Comparison of ENCODE assay signal across 8 cellular contexts in genomic region chr6:12504325-12504966, GRCh38.
A peak's percentile ranks its signal among the peaks of the same experiment; 100 is the strongest.
DNase-seq lines count a peak whose midpoint lies in the region; ATAC-seq, FAIRE-seq and TF ChIP-seq lines count a peak whose summit lies in the region.

No MANE protein-coding gene starts in this region.

- H3K4me2 ChIP-seq in osteoblast (ENCODE audit: insufficient read depth, low read length): no peak overlapping the region

- DNase-seq in GM12892 (ENCODE audit: insufficient read length) (peak; percentile 10), astrocyte of the spinal cord (ENCODE audit: low read depth, low spot score) (no peak), osteoblast (ENCODE audit: insufficient read length, low spot score, missing footprints) (peak; percentile 39), OCI-M2 (lab: John Stamatoyannopoulos, UW; ENCODE audit: unreplicated experiment) (no peak)
- DNase-seq in activated T-cell treated with anti-CD3 and anti-CD28 coated beads, Interleukin-2, amount 50 U/mL, for 48 hours: no peak

- no peaks in the 10 kb centered on the region for H3K27me3 ChIP-seq in osteoblast (ENCODE audit: insufficient read depth, low read length)

- no peaks in the 10 kb centered on the region for H4K20me1 ChIP-seq in osteoblast (ENCODE audit: insufficient read depth, low read length)

- H3K9me3 ChIP-seq in osteoblast (ENCODE audit: low read depth, low read length): no peaks in the 10 kb centered on the region

- no peak for TF ChIP-seq POLR2A in GM12892 (IDR thresholded peaks at IDR 0.05; ENCODE audit: low read depth, low read length)

- no peak overlapping the region for H2AFZ ChIP-seq in osteoblast (ENCODE audit: low read length)

- peaks cover 4% of the 10 kb centered on the region for H3K4me1 ChIP-seq in osteoblast (ENCODE audit: insufficient read depth, low read length)

- in situ Hi-C loops in astrocyte of the spinal cord (cut with HindIII; ENCODE audit: low sequenced_read_pairs): no loop called here

- H3K4me3 ChIP-seq in astrocyte of the spinal cord (ENCODE audit: low read depth, low read length) (no peak overlapping the region), osteoblast (ENCODE audit: insufficient read depth, low read length) (no peak overlapping the region)

- no peak overlapping the region for H3K27ac ChIP-seq in osteoblast (ENCODE audit: low read depth, low read length)

- peak; percentile 69 for ATAC-seq in HG03439 (IDR thresholded peaks at IDR 0.05; ENCODE audit: unreplicated experiment)
- no peak for ATAC-seq in HG03469 (IDR thresholded peaks at IDR 0.05; ENCODE audit: unreplicated experiment)
- ATAC-seq in HG03095 (IDR thresholded peaks at IDR 0.05; ENCODE audit: unreplicated experiment): no peak

- no peaks in the 10 kb centered on the region for H3K36me3 ChIP-seq in osteoblast (ENCODE audit: insufficient read depth, low read length)

- peak; percentile 46 for TF ChIP-seq CTCF in astrocyte of the spinal cord (IDR thresholded peaks at IDR 0.05; ENCODE audit: low read depth, low read length)
- peak; percentile 56 for TF ChIP-seq CTCF in osteoblast (IDR thresholded peaks at IDR 0.05; ENCODE audit: extremely low read depth, low read depth, low read length)

- peak; percentile 76 for FAIRE-seq in GM12892 (lab: Jason Lieb, UNC)

- no peaks in the 10 kb centered on the region for H3K79me2 ChIP-seq in osteoblast (ENCODE audit: insufficient read depth, low read length)

Comparison
In these comparisons a context has a peak if more than half of its experiments do, and no peak if none do; other contexts are left out.
1. DNase-seq: peak in GM12892 (single experiment) and osteoblast (single experiment); none in astrocyte of the spinal cord (single experiment), activated T-cell treated with anti-CD3 and anti-CD28 coated beads, Interleukin-2, amount 50 U/mL, for 48 hours (0 of 2) and OCI-M2 (single experiment).